ENCODE assay signal across 6 cellular contexts in genomic region chr16:23595246-23595950, GRCh38. TPM values are rescaled to one million over a fixed set of nuclear protein-coding genes. Genes with fewer than 3 reads are reported as not detected.
DNase-seq lines count a peak whose midpoint lies in the region; ATAC-seq and TF ChIP-seq lines count a peak whose summit lies in the region.

No MANE protein-coding gene starts in this region.

- ATAC-seq in stimulated activated effector memory CD8-positive, alpha-beta T cell treated with anti-CD3 and anti-CD28 coated beads, Interleukin-12 subunit alpha, Interleukin-12 subunit beta, amount 100 ng/mL, for 72 hours, result peak; percentile 22
- ATAC-seq in HG03045 (IDR thresholded peaks at IDR 0.05; ENCODE audit: unreplicated experiment), result no peak

- peaks cover 14% of the 10 kb centered on the region for H3K4me1 ChIP-seq in BLaER1
- H3K4me1 ChIP-seq in Karpas-422 (ENCODE audit: low read length), result peaks cover 23% of the 10 kb centered on the region
- H3K4me1 ChIP-seq in esophagus squamous epithelium, result peaks cover 17 to 34% (median 22%) of the 10 kb centered on the region in 3 donors

- DNase-seq in Karpas-422 (peak; percentile 50), esophagus squamous epithelium (lab: John Stamatoyannopoulos, UW) (no peak), NCI-H345 (lab: John Stamatoyannopoulos, UW) (no peak)
- peak in 1 of 2 donors; percentile 52 for DNase-seq in stimulated activated effector memory CD8-positive, alpha-beta T cell treated with anti-CD3 and anti-CD28 coated beads, Interleukin-12 subunit alpha, Interleukin-12 subunit beta, amount 100 ng/mL, for 72 hours (ENCODE audit: low spot score in 2 of 2)

- H3K9ac ChIP-seq in BLaER1 (peak overlapping the region; percentile 94), Karpas-422 (ENCODE audit: low read length) (peak overlapping the region; percentile 99)

- H3K79me2 ChIP-seq in Karpas-422 (ENCODE audit: low read length), result peaks cover 55% of the 10 kb centered on the region

- H3K9me3 Mint-ChIP-seq in stimulated activated effector memory CD8-positive, alpha-beta T cell treated with anti-CD3 and anti-CD28 coated beads, Interleukin-12 subunit alpha, Interleukin-12 subunit beta, amount 100 ng/mL, for 72 hours, result no peaks in the 10 kb centered on the region

- WGBS in esophagus squamous epithelium, 2 donors, result 17 to 19% methylated on average over 24 to 28 of the region's 34 CpGs

- H3K9me3 ChIP-seq in BLaER1 (no peaks in the 10 kb centered on the region), Karpas-422 (ENCODE audit: low read length) (no peaks in the 10 kb centered on the region), esophagus squamous epithelium (no peaks in the 10 kb centered on the region)

- H3K36me3 ChIP-seq in BLaER1 (peaks cover 41% of the 10 kb centered on the region), Karpas-422 (ENCODE audit: insufficient read depth, low read length) (peaks cover 27% of the 10 kb centered on the region; the same call in 1 of the 2 replicates), esophagus squamous epithelium (peaks cover 0 to 39% (median 13%) of the 10 kb centered on the region in 3 donors)

- H4K20me1 ChIP-seq in BLaER1 (peaks cover 55% of the 10 kb centered on the region), Karpas-422 (ENCODE audit: insufficient read depth, low read depth, low read length) (peaks cover 46% of the 10 kb centered on the region)

- peak overlapping the region; percentile 88 for H2AFZ ChIP-seq in Karpas-422 (ENCODE audit: low read length)

- H3K4me3 ChIP-seq in BLaER1, result peak overlapping the region; percentile 96
- peak overlapping the region; percentile 100 for H3K4me3 ChIP-seq in Karpas-422 (ENCODE audit: low read length)
- H3K4me3 ChIP-seq in esophagus squamous epithelium, result peak overlapping the region; percentile 74 to 99 (median 92)

- peak overlapping the region; percentile 97 for H3K4me2 ChIP-seq in BLaER1
- peak overlapping the region; percentile 83 for H3K4me2 ChIP-seq in Karpas-422 (ENCODE audit: low read depth, low read length, poor library complexity, severe bottlenecking)

- peak overlapping the region; percentile 75 for H3K4me3 Mint-ChIP-seq in stimulated activated effector memory CD8-positive, alpha-beta T cell treated with anti-CD3 and anti-CD28 coated beads, Interleukin-12 subunit alpha, Interleukin-12 subunit beta, amount 100 ng/mL, for 72 hours

- H3K4me1 Mint-ChIP-seq in stimulated activated effector memory CD8-positive, alpha-beta T cell treated with anti-CD3 and anti-CD28 coated beads, Interleukin-12 subunit alpha, Interleukin-12 subunit beta, amount 100 ng/mL, for 72 hours, result peaks cover 39% of the 10 kb centered on the region

- H3K36me3 Mint-ChIP-seq in stimulated activated effector memory CD8-positive, alpha-beta T cell treated with anti-CD3 and anti-CD28 coated beads, Interleukin-12 subunit alpha, Interleukin-12 subunit beta, amount 100 ng/mL, for 72 hours, result peaks cover 41% of the 10 kb centered on the region

- no peak for TF ChIP-seq CTCF in esophagus squamous epithelium (IDR thresholded peaks at IDR 0.05)

- H3K27ac ChIP-seq in BLaER1 (peak overlapping the region; percentile 88), Karpas-422 (ENCODE audit: low read length) (peak overlapping the region; percentile 72), esophagus squamous epithelium (peak overlapping the region; percentile 82 to 93 (median 88))

- H3K27me3 ChIP-seq in BLaER1 (no peaks in the 10 kb centered on the region), Karpas-422 (ENCODE audit: low read length) (no peaks in the 10 kb centered on the region), esophagus squamous epithelium (no peaks in the 10 kb centered on the region)

- no peak for TF ChIP-seq POLR2A in esophagus squamous epithelium (IDR thresholded peaks at IDR 0.05)

- peak overlapping the region; percentile 86 for H3K27ac Mint-ChIP-seq in stimulated activated effector memory CD8-positive, alpha-beta T cell treated with anti-CD3 and anti-CD28 coated beads, Interleukin-12 subunit alpha, Interleukin-12 subunit beta, amount 100 ng/mL, for 72 hours

- no peaks in the 10 kb centered on the region for H3K9me2 ChIP-seq in Karpas-422 (replicated peaks; ENCODE audit: insufficient read depth, low read length)

- intact Hi-C loops in esophagus squamous epithelium (cut with DNase I), result no loop called here

RNA-seq across cellular contexts. Expression of gene NDUFAB1, which starts 0.7 kb away (rescaled TPM):
- 134 and 193 TPM in 2 replicates for total RNA-seq in Karpas-422 (2014; rRNA removed; shearing (Covaris generic); ENCODE audit: low replicate concordance)
- total RNA-seq in esophagus squamous epithelium, result 100 to 1,000 TPM in 1 of 4 donors, 10 to 100 TPM in 3; 68.0 to 110 (median 83.3) TPM

RNA-seq across cellular contexts. Expression of gene UBFD1, which starts 37.9 kb away (rescaled TPM):
- 43.1 and 69.5 TPM in 2 replicates for total RNA-seq in Karpas-422 (2014; rRNA removed; shearing (Covaris generic); ENCODE audit: low replicate concordance)
- total RNA-seq in esophagus squamous epithelium, result 10 to 100 TPM; 31.9 to 53.6 (median 45.4) TPM

RNA-seq across cellular contexts. Expression of gene EARS2, which starts 38.2 kb away (rescaled TPM):
- 25.5 and 27.9 TPM in 2 replicates for total RNA-seq in Karpas-422 (2014; rRNA removed; shearing (Covaris generic); ENCODE audit: low replicate concordance)
- 10 to 100 TPM; 15.2 to 32.7 (median 24.6) TPM for total RNA-seq in esophagus squamous epithelium

RNA-seq across cellular contexts. Expression of gene PALB2, which starts 45.7 kb away (rescaled TPM):
- 10.3 and 19.7 TPM in 2 replicates for total RNA-seq in Karpas-422 (2014; rRNA removed; shearing (Covaris generic); ENCODE audit: low replicate concordance)
- 10 to 100 TPM in 3 of 4 donors, 1 to 10 TPM in 1; 9.1 to 16.0 (median 12.4) TPM for total RNA-seq in esophagus squamous epithelium

RNA-seq across cellular contexts. Expression of gene DCTN5, which starts 45.9 kb away (rescaled TPM):
- 35.6 and 51.4 TPM in 2 replicates for total RNA-seq in Karpas-422 (2014; rRNA removed; shearing (Covaris generic); ENCODE audit: low replicate concordance)
- 10 to 100 TPM; 38.3 to 75.8 (median 49.2) TPM for total RNA-seq in esophagus squamous epithelium
